ENCODE assay signal across 19 cellular contexts in the genomic region with DNA sequence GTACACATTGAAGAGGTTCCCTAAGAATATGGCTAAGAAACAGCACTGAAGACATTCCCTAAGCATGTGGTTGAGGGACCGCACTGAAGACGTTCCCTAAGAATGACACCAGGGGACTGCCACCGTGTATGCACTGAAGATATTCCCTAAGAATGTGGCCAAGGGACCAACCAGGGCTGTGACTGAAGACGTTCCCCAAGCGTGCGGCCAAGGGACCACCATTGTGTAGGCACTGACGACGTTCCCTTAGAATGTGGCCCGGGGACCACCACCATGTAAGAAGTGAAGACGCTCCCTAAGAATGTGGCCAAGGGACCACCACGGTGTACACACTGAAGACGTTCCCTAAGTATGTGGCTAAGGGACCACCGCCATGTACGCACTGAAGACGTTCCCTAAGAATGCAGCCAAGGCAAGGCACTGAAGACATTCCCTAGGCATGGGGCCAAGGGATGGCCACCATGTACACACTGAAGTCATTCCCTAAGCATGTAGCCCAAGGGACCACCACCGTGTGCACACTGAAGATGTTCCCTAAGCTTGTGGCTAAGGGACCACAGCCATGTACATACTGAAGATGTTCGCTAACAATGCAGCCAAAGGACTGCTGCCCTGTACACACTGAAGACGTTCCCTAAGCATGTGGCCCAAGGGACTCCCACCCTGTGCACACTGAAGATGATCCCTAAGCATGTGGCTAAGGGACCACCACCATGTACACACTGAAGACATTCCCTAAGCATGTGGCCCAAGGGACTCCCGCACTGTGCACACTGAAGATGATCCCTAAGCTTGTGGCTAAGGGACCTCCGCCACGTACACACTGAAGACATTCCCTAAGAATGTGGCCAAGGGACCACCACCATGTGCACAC.
"Had no signal": no experiment of that assay in that cellular context is flagged by ENCODE, and none has a peak within 500 bp of the region (broad histone marks: within the 10 kb centered on the region; RNA-seq: fewer than 3 reads in every experiment).

No MANE protein-coding gene starts in this region.

- H3K4me3 ChIP-seq: colonic mucosa, prostate gland, right atrium auricular region, transverse colon had no signal

- ATAC-seq: activated naive CD4-positive, alpha-beta T cell treated with anti-CD3 and anti-CD28 coated beads, Interleukin-2, amount 50 U/mL, for 72 hours; left lobe of liver had no signal

- H3K9me3 ChIP-seq: colonic mucosa, prostate gland, right atrium auricular region, transverse colon had no signal

- H3K27me3 Mint-ChIP-seq: stimulated activated naive CD8-positive, alpha-beta T cell treated with anti-CD3 and anti-CD28 coated beads, Interleukin-15, Interleukin-2, amounts not matched to agents 100 ng/mL and 50 ng/mL, for 24 hours had no signal

- FAIRE-seq: frontal cortex, kidney had no signal

- H3K4me3 Mint-ChIP-seq: activated T-helper 1 cell treated with anti-CD3 and anti-CD28 coated beads, Interleukin-12 subunit alpha, Interleukin-12 subunit beta, Interleukin-2, Interleukin-4 antibody, amounts not matched to agents 30 ng/mL and 10 ng/mL and 1 ng/mL, durations not matched to agents 14 hours and 24 hours and 36 hours; nephron progenitor cell; stimulated activated naive CD8-positive, alpha-beta T cell treated with anti-CD3 and anti-CD28 coated beads, Interleukin-15, Interleukin-2, amounts not matched to agents 100 ng/mL and 50 ng/mL, for 24 hours had no signal

- H3K27me3 ChIP-seq: colonic mucosa, right atrium auricular region, transverse colon had no signal

- H3K4me1 ChIP-seq: colonic mucosa, prostate gland had no signal

- H3K27ac ChIP-seq: colonic mucosa, prostate gland, right atrium auricular region, transverse colon, WERI-Rb-1 had no signal

- DNase-seq: activated CD4-positive, alpha-beta T cell treated with anti-CD3 and anti-CD28 coated beads, Interleukin-2, amount 50 U/mL, for 48 hours; activated gamma-delta T cell treated with Interleukin-2 at 50 U/mL for 16 hours; activated T-cell treated with anti-CD3 and anti-CD28 coated beads for 4 hours; caudate nucleus; colonic mucosa; hypothalamus; kidney; nephron progenitor cell; stimulated activated CD4-positive, alpha-beta T cell treated with anti-CD3 and anti-CD28 coated beads, Interleukin-2, amount 100 ng/mL, for 48 hours; T-helper 2 cell; transverse colon; WERI-Rb-1 had no signal

- H3K27ac Mint-ChIP-seq: activated naive CD4-positive, alpha-beta T cell treated with anti-CD3 and anti-CD28 coated beads, Interleukin-2, amount 50 U/mL, for 72 hours; activated T-helper 1 cell treated with anti-CD3 and anti-CD28 coated beads, Interleukin-12 subunit alpha, Interleukin-12 subunit beta, Interleukin-2, Interleukin-4 antibody, amounts not matched to agents 30 ng/mL and 10 ng/mL and 1 ng/mL, durations not matched to agents 14 hours and 24 hours and 36 hours; nephron progenitor cell; stimulated activated naive CD8-positive, alpha-beta T cell treated with anti-CD3 and anti-CD28 coated beads, Interleukin-15, Interleukin-2, amounts not matched to agents 100 ng/mL and 50 ng/mL, for 24 hours had no signal

- H3K36me3 ChIP-seq: colonic mucosa, prostate gland, right atrium auricular region, transverse colon, WERI-Rb-1 had no signal
